ENCODE assay signal across 2 cellular contexts in the genomic region with DNA sequence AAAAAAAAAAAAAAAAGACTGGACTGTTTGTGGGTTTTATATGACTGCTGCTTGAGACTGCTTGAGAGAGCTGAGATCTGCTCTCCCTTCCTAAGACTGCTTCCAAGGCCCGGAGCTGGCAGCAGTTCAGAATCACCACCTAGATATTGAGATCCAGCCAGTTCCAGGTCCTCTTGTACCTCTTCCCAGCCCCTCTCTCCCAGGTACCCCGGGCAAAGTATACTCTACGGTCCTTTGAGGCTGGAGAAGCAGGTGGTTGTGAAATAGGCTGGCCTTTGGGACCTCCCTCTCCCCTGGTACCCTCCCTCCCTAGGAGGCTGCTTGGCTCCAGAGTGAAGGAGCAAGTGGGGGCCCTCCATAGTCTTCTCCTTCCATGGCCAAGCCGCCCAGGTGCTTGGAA.
TF ChIP-seq lines count a peak whose summit lies in the region.

No MANE protein-coding gene starts in this region.

TF ChIP-seq in K562, 482 proteins besides CTCF, POLR2A, EP300 and RAD21:
- TF ChIP-seq HINFP (tag; conservative IDR thresholded peaks at IDR 0.05; ENCODE audit: low read depth), result no peak
- TF ChIP-seq CEBPB (tag; IDR thresholded peaks at IDR 0.05), result 0 out of 2 replicates have a peak, but pooled peaks have one; percentile 17

TF ChIP-seq in SK-N-SH, 30 proteins besides CTCF, POLR2A, EP300 and RAD21:
- TF ChIP-seq MEF2A (IDR thresholded peaks at IDR 0.05; ENCODE audit: borderline replicate concordance, low read depth) (no peak), NFIC (IDR thresholded peaks at IDR 0.05; ENCODE audit: borderline replicate concordance) (no peak), GATA2 (CRISPR knock-in tag; IDR thresholded peaks at IDR 0.05) (no peak)
- TF ChIP-seq, protein P1, sequence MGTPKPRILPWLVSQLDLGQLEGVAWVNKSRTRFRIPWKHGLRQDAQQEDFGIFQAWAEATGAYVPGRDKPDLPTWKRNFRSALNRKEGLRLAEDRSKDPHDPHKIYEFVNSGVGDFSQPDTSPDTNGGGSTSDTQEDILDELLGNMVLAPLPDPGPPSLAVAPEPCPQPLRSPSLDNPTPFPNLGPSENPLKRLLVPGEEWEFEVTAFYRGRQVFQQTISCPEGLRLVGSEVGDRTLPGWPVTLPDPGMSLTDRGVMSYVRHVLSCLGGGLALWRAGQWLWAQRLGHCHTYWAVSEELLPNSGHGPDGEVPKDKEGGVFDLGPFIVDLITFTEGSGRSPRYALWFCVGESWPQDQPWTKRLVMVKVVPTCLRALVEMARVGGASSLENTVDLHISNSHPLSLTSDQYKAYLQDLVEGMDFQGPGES (IDR thresholded peaks at IDR 0.05; ENCODE audit: low read depth, low read length), result no peak
